31 cellular contexts compared by ENCODE assay signal in the genomic region with DNA sequence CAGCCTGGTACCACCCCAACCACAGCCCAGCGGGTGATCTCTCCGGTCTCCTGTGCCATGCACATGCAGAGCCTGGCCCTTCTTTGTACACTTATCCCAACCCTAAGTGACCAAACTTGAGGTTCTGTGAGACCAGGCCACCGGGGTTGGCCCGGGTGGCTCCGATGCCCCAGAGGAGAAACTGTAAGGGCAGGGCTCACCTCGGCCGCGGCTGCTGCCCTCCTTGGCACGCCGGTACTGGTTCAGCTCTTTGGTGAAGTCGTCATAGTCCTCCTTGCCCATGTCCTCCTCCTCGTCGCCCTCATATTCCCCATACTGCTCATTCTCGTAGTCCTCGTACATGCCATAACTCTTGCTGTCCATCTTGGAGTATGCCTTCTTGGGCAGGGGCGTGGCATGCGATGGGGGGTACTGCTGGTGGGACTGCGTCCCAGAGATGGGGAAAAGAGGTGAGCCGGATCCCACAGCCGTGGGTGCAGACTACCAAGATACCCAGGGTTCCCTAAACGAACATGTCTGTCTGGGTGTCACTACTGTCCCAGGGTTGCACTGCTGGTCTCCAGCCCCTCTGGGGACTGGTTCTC. TPM values are rescaled to one million over a fixed set of nuclear protein-coding genes. Genes with fewer than 3 reads are reported as not detected.
DNase-seq lines count a peak whose midpoint lies in the region; ATAC-seq, FAIRE-seq and TF ChIP-seq lines count a peak whose summit lies in the region.
"Had no signal": no experiment of that assay in that cellular context is flagged by ENCODE, and none has a peak within 500 bp of the region (broad histone marks: within the 10 kb centered on the region; RNA-seq: fewer than 3 reads in every experiment).

No MANE protein-coding gene starts in this region.

- POLR2A ChIA-PET in OCI-LY7 (lab: Charles Lee): no interaction called here

- no peak for FAIRE-seq in small intestine (lab: Jason Lieb, UNC)
- FAIRE-seq: GM12892, HTR-8/SVneo had no signal

- CTCF ChIA-PET in OCI-LY7 (lab: Charles Lee; ENCODE audit: unreplicated experiment): no interaction called here

- WGBS in small intestine, 3 donors: 77 to 88% (median 81%) methylated on average over 20 to 21 of the region's 21 CpGs

- peak overlapping the region; percentile 69 for H3K27ac ChIP-seq in colonic mucosa
- H3K27ac ChIP-seq in small intestine (ENCODE audit: low read depth in 1 of 2, low read length in 1 of 2): peak overlapping the region; percentile 86 to 93
- H3K27ac ChIP-seq in OCI-LY7 (ENCODE audit: low read depth, low read length, poor library complexity, severe bottlenecking): no peak overlapping the region
- H3K27ac ChIP-seq: dorsolateral prefrontal cortex, gastroesophageal sphincter, KMS-11, left ventricle myocardium inferior, right atrium auricular region, upper lobe of right lung had no signal

- H3K4me1 ChIP-seq in colonic mucosa (peaks cover 16% of the 10 kb centered on the region), small intestine (ENCODE audit: control insufficient read depth in 2 of 2, insufficient read depth in 1 of 2, low read depth in 1 of 2, low read length in 1 of 2) (peaks cover 3 to 5% of the 10 kb centered on the region in 2 donors), OCI-LY7 (ENCODE audit: insufficient read depth, low read length, poor library complexity, severe bottlenecking) (no peaks in the 10 kb centered on the region)

- peaks cover 77% of the 10 kb centered on the region for H3K36me3 Mint-ChIP-seq in T-helper 2 cell treated with Interferon-gamma antibody and Interleukin-4, amounts not matched to agents 5 μg/mL and 100 μg/mL, for 36 hours (ENCODE audit: low read depth)

- peaks cover 33% of the 10 kb centered on the region for H3K36me3 ChIP-seq in H7 (replicated peaks; ENCODE audit: control insufficient read depth, insufficient read depth, low read length)
- peaks cover 5% of the 10 kb centered on the region for H3K36me3 ChIP-seq in colonic mucosa
- H3K36me3 ChIP-seq in small intestine (ENCODE audit: control insufficient read depth in 2 of 2, insufficient read depth in 2 of 2, low read length in 2 of 2): peaks cover 10 to 11% of the 10 kb centered on the region in 2 donors
- H3K36me3 ChIP-seq in OCI-LY7 (ENCODE audit: insufficient read depth, low read length): peaks cover 97% of the 10 kb centered on the region

- no peaks in the 10 kb centered on the region for H3K9me3 Mint-ChIP-seq in T-helper 2 cell treated with Interferon-gamma antibody and Interleukin-4, amounts not matched to agents 5 μg/mL and 100 μg/mL, for 36 hours
- H3K9me3 Mint-ChIP-seq: CD8-positive, alpha-beta T cell; central memory CD8-positive, alpha-beta T cell; naive thymus-derived CD8-positive, alpha-beta T cell had no signal

- no peak for TF ChIP-seq CTCF in colonic mucosa (IDR thresholded peaks at IDR 0.05)
- TF ChIP-seq CTCF in OCI-LY7 (conservative IDR thresholded peaks at IDR 0.05; ENCODE audit: low read length): no peak

- no peak overlapping the region for H3K4me3 Mint-ChIP-seq in T-helper 2 cell treated with Interferon-gamma antibody and Interleukin-4, amounts not matched to agents 5 μg/mL and 100 μg/mL, for 36 hours
- H3K4me3 Mint-ChIP-seq: CD8-positive, alpha-beta T cell; central memory CD8-positive, alpha-beta T cell; naive thymus-derived CD8-positive, alpha-beta T cell had no signal

- H3K4me1 Mint-ChIP-seq in T-helper 2 cell treated with Interferon-gamma antibody and Interleukin-4, amounts not matched to agents 5 μg/mL and 100 μg/mL, for 36 hours (ENCODE audit: low read depth): peaks cover 31% of the 10 kb centered on the region

- no peak for DNase-seq in T-helper 2 cell treated with Interferon-gamma antibody and Interleukin-4, amounts not matched to agents 5 μg/mL and 100 μg/mL, for 36 hours (ENCODE audit: low spot score)
- DNase-seq in T-helper 2 cell (no peak), H7 (peak; percentile 34), colonic mucosa (no peak), small intestine (no peak), KBM-7 (no peak), OCI-LY7 (ENCODE audit: low spot score) (no peak)
- DNase-seq: 8988T; activated CD4-positive, alpha-beta T cell treated with anti-CD3 and anti-CD28 coated beads for 48 hours; activated CD8-positive, alpha-beta memory T cell treated with anti-CD3 and anti-CD28 coated beads, Interleukin-2, amount 50 U/mL, for 4 hours; activated effector memory CD4-positive, alpha-beta T cell treated with anti-CD3 and anti-CD28 coated beads, Interleukin-2, amount 50 U/mL, for 16 hours; CD8-positive, alpha-beta T cell; DMS 273 treated with DMSO at 0.1 percent for 48 hours; dorsolateral prefrontal cortex; left ventricle myocardium inferior; MM.1S; NCI-H1417; NCI-H2081; NCI-H774; SK-N-SH; substantia nigra; upper lobe of right lung had no signal

- H3K9me3 ChIP-seq in colonic mucosa: no peaks in the 10 kb centered on the region
- no peaks in the 10 kb centered on the region for H3K9me3 ChIP-seq in small intestine (ENCODE audit: control insufficient read depth, low read depth)
- no peaks in the 10 kb centered on the region for H3K9me3 ChIP-seq in OCI-LY7 (ENCODE audit: low read length)
- H3K9me3 ChIP-seq: gastroesophageal sphincter, left ventricle myocardium inferior, right atrium auricular region, SK-N-SH, spleen, upper lobe of right lung had no signal

- H3K9ac ChIP-seq in colonic mucosa (ENCODE audit: low read depth in 2 of 2, low read length in 2 of 2): peak overlapping the region in 1 of 2 donors; percentile 64
- H3K9ac ChIP-seq: KMS-11, SK-N-SH had no signal

- no TSS peak for BruUV-seq in OCI-LY7 (replicated peaks; lab: Mats Ljungman, UMichigan)

- H4K20me1 ChIP-seq in OCI-LY7 (ENCODE audit: insufficient read depth, low read length): no peaks in the 10 kb centered on the region

- H3K27me3 ChIP-seq in H7 (ENCODE audit: control insufficient read depth, insufficient read depth, low read length) (no peaks in the 10 kb centered on the region), colonic mucosa (no peaks in the 10 kb centered on the region), small intestine (ENCODE audit: control insufficient read depth in 2 of 2, insufficient read depth in 2 of 2, low read length in 2 of 2) (no peaks in the 10 kb centered on the region)
- H3K27me3 ChIP-seq: dorsolateral prefrontal cortex, gastroesophageal sphincter, right atrium auricular region, spleen, upper lobe of right lung had no signal

- no peak overlapping the region for H2AFZ ChIP-seq in OCI-LY7 (ENCODE audit: low read length)

- in situ Hi-C loops in KBM-7 (cut with MboI; ENCODE audit: low pct_unique_long_range_greater_than_20kb, low sequenced_read_pairs): no loop called here

- H3K9me2 ChIP-seq in OCI-LY7 (ENCODE audit: insufficient read depth, low read length): no peaks in the 10 kb centered on the region
- H3K9me2 ChIP-seq: SK-N-SH had no signal

- H3K4me2 ChIP-seq in OCI-LY7 (ENCODE audit: low read length): no peak overlapping the region
- H3K4me2 ChIP-seq: KMS-11, SK-N-SH had no signal

- intact Hi-C loops in colonic mucosa (cut with DNase I) (no loop called here), OCI-LY7 (cut with micrococcal nuclease; ENCODE audit: unreplicated experiment) (no loop called here)

- 0 out of 2 replicates have a peak, but pooled peaks cover 3% of the 10 kb centered on the region for H3K79me2 ChIP-seq in OCI-LY7 (ENCODE audit: insufficient read depth, low read depth, low read length)

- H3K4me3 ChIP-seq in H7 (ENCODE audit: insufficient read depth, low read depth, low read length): no peak overlapping the region
- no peak overlapping the region for H3K4me3 ChIP-seq in colonic mucosa
- no peak overlapping the region for H3K4me3 ChIP-seq in small intestine (ENCODE audit: low read depth in 1 of 2, low read length in 2 of 2)
- no peak overlapping the region for H3K4me3 ChIP-seq in OCI-LY7 (ENCODE audit: low read depth, low read length, poor library complexity, severe bottlenecking)
- H3K4me3 ChIP-seq: dorsolateral prefrontal cortex, gastroesophageal sphincter, left ventricle myocardium inferior, right atrium auricular region, spleen, upper lobe of right lung had no signal

- H3K27ac Mint-ChIP-seq in T-helper 2 cell treated with Interferon-gamma antibody and Interleukin-4, amounts not matched to agents 5 μg/mL and 100 μg/mL, for 36 hours: peak overlapping the region; percentile 10
- H3K27ac Mint-ChIP-seq: CD8-positive, alpha-beta T cell had no signal

- H3K27me3 Mint-ChIP-seq in T-helper 2 cell treated with Interferon-gamma antibody and Interleukin-4, amounts not matched to agents 5 μg/mL and 100 μg/mL, for 36 hours (ENCODE audit: low read depth): no peaks in the 10 kb centered on the region
- H3K27me3 Mint-ChIP-seq: central memory CD8-positive, alpha-beta T cell; naive thymus-derived CD8-positive, alpha-beta T cell had no signal

- ATAC-seq in HG02884 (IDR thresholded peaks at IDR 0.05; ENCODE audit: unreplicated experiment): no peak
- ATAC-seq: CD8-positive, alpha-beta T cell; gastroesophageal sphincter; naive thymus-derived CD8-positive, alpha-beta T cell; upper lobe of right lung had no signal

RNA-seq across cellular contexts. Expression of gene ZC3H4, which starts 23.7 kb away (rescaled TPM):
- total RNA-seq in H7 (2014; rRNA removed; shearing (Covaris generic)): 13.4 and 14.5 TPM in 2 replicates
- 10 to 100 TPM; 27.2 to 62.2 TPM for total RNA-seq in colonic mucosa
- polyA plus RNA-seq in small intestine: 10 to 100 TPM in 2 of 3 donors, 1 to 10 TPM in 1; 7.3 to 18.0 (median 10.7) TPM
- 16.6 and 23.0 TPM in 2 replicates for total RNA-seq in OCI-LY7 (2014; rRNA removed; shearing (Covaris generic))
- 76.8 and 80.9 TPM in 2 replicates for total RNA-seq in OCI-LY7 (2022)

RNA-seq across cellular contexts. Expression of gene SAE1, which starts 40.8 kb away (rescaled TPM):
- total RNA-seq in H7 (2014; rRNA removed; shearing (Covaris generic)): 271 and 298 TPM in 2 replicates
- total RNA-seq in colonic mucosa (10 to 100 TPM; 64.5 to 92.0 TPM), OCI-LY7 (2022) (144 and 150 TPM in 2 replicates)
- 10 to 100 TPM; 28.6 to 77.5 (median 34.9) TPM for polyA plus RNA-seq in small intestine
- total RNA-seq in OCI-LY7 (2014; rRNA removed; shearing (Covaris generic)): 165 and 185 TPM in 2 replicates

RNA-seq across cellular contexts. Expression of gene TMEM160, which starts 41.4 kb away (rescaled TPM):
- 127 and 173 TPM in 2 replicates for total RNA-seq in H7 (2014; rRNA removed; shearing (Covaris generic))
- total RNA-seq in colonic mucosa (10 to 100 TPM; 25.2 to 47.4 TPM), OCI-LY7 (2022) (42.5 and 44.8 TPM in 2 replicates)
- 10 to 100 TPM in 2 of 3 donors, 1 to 10 TPM in 1; 5.1 to 70.3 (median 13.1) TPM for polyA plus RNA-seq in small intestine
- total RNA-seq in OCI-LY7 (2014; rRNA removed; shearing (Covaris generic)): 82.3 and 105 TPM in 2 replicates
